Comparison of ENCODE assay signal across 6 cellular contexts in the genomic region with DNA sequence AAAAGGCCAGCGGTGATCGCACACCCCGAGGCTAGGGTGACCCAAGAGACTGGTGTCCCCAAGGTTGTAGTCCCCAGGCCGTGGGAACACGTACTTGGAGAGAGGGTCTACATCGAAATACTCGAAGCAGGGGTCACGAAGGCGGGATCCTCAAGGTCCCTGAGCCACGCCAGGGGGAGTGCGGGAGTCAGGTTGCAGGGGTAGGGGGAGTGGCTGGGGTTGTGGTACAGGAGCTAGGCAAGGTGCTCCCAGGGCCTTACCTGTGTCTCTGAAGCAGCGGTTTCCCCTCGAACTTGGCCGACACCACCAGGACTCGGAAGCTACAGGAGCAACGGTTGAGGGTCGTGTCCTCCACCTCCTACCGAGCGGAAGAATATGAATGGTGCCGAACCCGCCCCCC. TPM values are rescaled to one million over a fixed set of nuclear protein-coding genes. Genes with fewer than 3 reads are reported as not detected.
DNase-seq lines count a peak whose midpoint lies in the region; ATAC-seq and TF ChIP-seq lines count a peak whose summit lies in the region.
"Not testable (repeated sequence)": the region's sequence is repeated elsewhere in the genome, so short reads cannot be mapped to it uniquely, and the experiment has no call there.

No MANE protein-coding gene starts in this region.

- CTCF ChIA-PET in WTC11 (lab: Charles Lee), result not testable (repeated sequence)

- not testable (repeated sequence) for H3K27me3 ChIP-seq in heart left ventricle

- H3K9me3 Mint-ChIP-seq in WTC11; stimulated activated effector memory CD8-positive, alpha-beta T cell treated with anti-CD3 and anti-CD28 coated beads, Interleukin-12 subunit alpha, Interleukin-12 subunit beta, amount 100 ng/mL, for 72 hours: not testable (repeated sequence)

- not testable (repeated sequence) for H3K4me3 ChIP-seq in heart left ventricle

- TF ChIP-seq CTCF in WTC11 (IDR thresholded peaks at IDR 0.05); heart left ventricle (IDR thresholded peaks at IDR 0.05): not testable (repeated sequence)

- not testable (repeated sequence) for H3K27me3 Mint-ChIP-seq in WTC11 (ENCODE audit: low read depth)

- intact Hi-C loops in heart left ventricle (cut with DNase I), result not testable (repeated sequence)

- not testable (repeated sequence) for H3K9me3 ChIP-seq in heart left ventricle

- not testable (repeated sequence) for H3K27ac Mint-ChIP-seq in WTC11; stimulated activated effector memory CD8-positive, alpha-beta T cell treated with anti-CD3 and anti-CD28 coated beads, Interleukin-12 subunit alpha, Interleukin-12 subunit beta, amount 100 ng/mL, for 72 hours

- no CpG with 5 or more reads among the region's 21 CpGs for WGBS in heart left ventricle, 4 donors

- POLR2A ChIA-PET in WTC11 (lab: Charles Lee), result not testable (repeated sequence)

- not testable (repeated sequence) for TF ChIP-seq POLR2A in heart left ventricle (IDR thresholded peaks at IDR 0.05)

- H3K36me3 ChIP-seq in heart left ventricle, result not testable (repeated sequence)

- not testable (repeated sequence) for H3K4me1 Mint-ChIP-seq in WTC11; stimulated activated effector memory CD8-positive, alpha-beta T cell treated with anti-CD3 and anti-CD28 coated beads, Interleukin-12 subunit alpha, Interleukin-12 subunit beta, amount 100 ng/mL, for 72 hours

- H3K27ac ChIP-seq in heart left ventricle, result not testable (repeated sequence)

- ATAC-seq in GM19023 (IDR thresholded peaks at IDR 0.05; ENCODE audit: unreplicated experiment) (peak; percentile 8), GM21737 (IDR thresholded peaks at IDR 0.05; ENCODE audit: unreplicated experiment) (peak; percentile 13), HG03095 (IDR thresholded peaks at IDR 0.05; ENCODE audit: unreplicated experiment) (peak; percentile 5), WTC11 (peak; percentile 40), heart left ventricle (peak; percentile 4 to 21 (median 10))
- peak; percentile 12 for ATAC-seq in stimulated activated effector memory CD8-positive, alpha-beta T cell treated with anti-CD3 and anti-CD28 coated beads, Interleukin-12 subunit alpha, Interleukin-12 subunit beta, amount 100 ng/mL, for 72 hours

- not testable (repeated sequence) for H3K4me3 Mint-ChIP-seq in WTC11; stimulated activated effector memory CD8-positive, alpha-beta T cell treated with anti-CD3 and anti-CD28 coated beads, Interleukin-12 subunit alpha, Interleukin-12 subunit beta, amount 100 ng/mL, for 72 hours

- not testable (repeated sequence) for H3K36me3 Mint-ChIP-seq in WTC11; stimulated activated effector memory CD8-positive, alpha-beta T cell treated with anti-CD3 and anti-CD28 coated beads, Interleukin-12 subunit alpha, Interleukin-12 subunit beta, amount 100 ng/mL, for 72 hours

- H3K4me1 ChIP-seq in heart left ventricle, result not testable (repeated sequence)

- DNase-seq in WTC11 (ENCODE audit: low spot score); heart left ventricle; stimulated activated effector memory CD8-positive, alpha-beta T cell treated with anti-CD3 and anti-CD28 coated beads, Interleukin-12 subunit alpha, Interleukin-12 subunit beta, amount 100 ng/mL, for 72 hours (ENCODE audit: low spot score in 2 of 2): not testable (repeated sequence)

RNA-seq across cellular contexts. Expression of a gene that starts 0.4 kb away (rescaled TPM):
- 191 to 206 TPM (median 192 TPM) in 3 replicates for total RNA-seq in WTC11 (2021)
- 100 to 1,000 TPM in 2 of 9 donors, 10 to 100 TPM in 7; 41.6 to 129 (median 58.2) TPM for total RNA-seq in heart left ventricle
- 100 to 1,000 TPM; 140 to 204 TPM for polyA plus RNA-seq in heart left ventricle

RNA-seq across cellular contexts. Expression of a gene that starts 0.6 kb away (rescaled TPM):
- total RNA-seq in WTC11 (2021) (37.2 to 77.0 TPM (median 53.2 TPM) in 3 replicates), heart left ventricle (10 to 100 TPM in 7 of 9 donors, 1 to 10 TPM in 2; 8.2 to 32.2 (median 26.0) TPM)
- polyA plus RNA-seq in heart left ventricle, result 10 to 100 TPM; 19.2 to 25.6 TPM

RNA-seq across cellular contexts. Expression of a gene that starts 6.0 kb away (rescaled TPM):
- total RNA-seq in WTC11 (2021) (7.1 to 11.3 TPM (median 8.3 TPM) in 3 replicates), heart left ventricle (10 to 100 TPM in 3 of 9 donors, 1 to 10 TPM in 6; 1.2 to 14.9 (median 9.7) TPM)
- polyA plus RNA-seq in heart left ventricle, result 10 to 100 TPM in 1 of 2 donors, 1 to 10 TPM in 1; 5.2 to 10.8 TPM

RNA-seq across cellular contexts. Expression of a gene that starts 9.7 kb away (rescaled TPM):
- total RNA-seq in WTC11 (2021) (6.2 to 10.0 TPM (median 6.5 TPM) in 3 replicates), heart left ventricle (100 to 1,000 TPM in 1 of 9 donors, 10 to 100 TPM in 3, 1 to 10 TPM in 5; 4.3 to 102 (median 8.5) TPM)
- 10 to 100 TPM in 1 of 2 donors, 1 to 10 TPM in 1; 6.4 to 16.8 TPM for polyA plus RNA-seq in heart left ventricle

RNA-seq across cellular contexts. Expression of a gene that starts 55.2 kb away (rescaled TPM):
- total RNA-seq in WTC11 (2021) (5.4 to 9.6 TPM (median 8.4 TPM) in 3 replicates), heart left ventricle (10 to 100 TPM in 1 of 9 donors, 1 to 10 TPM in 6, under 1 TPM in 2; 0.63 to 12.3 (median 3.9) TPM)
- polyA plus RNA-seq in heart left ventricle, result 1 to 10 TPM; 1.9 to 3.5 TPM
